Comparison of ENCODE assay signal across 1 cellular context in genomic region chr20:46838002-46838401, GRCh38.
TF ChIP-seq lines count a peak whose summit lies in the region.

No MANE protein-coding gene starts in this region.

TF ChIP-seq in GM23338, 12 proteins besides CTCF, POLR2A, EP300 and RAD21 (continued from another document):
- TF ChIP-seq ZNF462 (CRISPR knock-in tag; IDR thresholded peaks at IDR 0.05) (no peak), NANOG (IDR thresholded peaks at IDR 0.05; ENCODE audit: borderline replicate concordance) (no peak), CREB1 (CRISPR knock-in tag; IDR thresholded peaks at IDR 0.05; ENCODE audit: low read depth) (no peak), STAT1 (IDR thresholded peaks at IDR 0.05; ENCODE audit: unreplicated experiment) (no peak), POLR2AphosphoS5 (IDR thresholded peaks at IDR 0.05; ENCODE audit: low read depth) (no peak), JUNB (IDR thresholded peaks at IDR 0.05; ENCODE audit: unreplicated experiment) (no peak)
TF ChIP-seq in GM23338: peak in this region for 0.
